In genomic region chr10:28463676-28464395, GRCh38 we compare ENCODE assay signal across 25 cellular contexts.
DNase-seq lines count a peak whose midpoint lies in the region; FAIRE-seq and TF ChIP-seq lines count a peak whose summit lies in the region.
"Had no signal": no experiment of that assay in that cellular context is flagged by ENCODE, and none has a peak within 500 bp of the region (broad histone marks: within the 10 kb centered on the region; RNA-seq: fewer than 3 reads in every experiment).

No MANE protein-coding gene starts in this region.

- DNase-seq in DMS 273 (lab: John Stamatoyannopoulos, UW; ENCODE audit: unreplicated experiment): peak; percentile 51
- no peak for DNase-seq in DMS 273 treated with DMSO at 0.1 percent for 48 hours (lab: John Stamatoyannopoulos, UW)
- DNase-seq in NCI-H69 (lab: John Stamatoyannopoulos, UW): peak; percentile 1
- peak in 1 of 2 experiments; percentile 35 for DNase-seq in H1 (ENCODE audit: low read depth in 1 of 2, low spot score in 2 of 2)
- peak; percentile 46 for DNase-seq in transverse colon
- no peak for DNase-seq in NCI-H2171 (lab: John Stamatoyannopoulos, UW)
- no peak for DNase-seq in esophagus squamous epithelium (lab: John Stamatoyannopoulos, UW)
- DNase-seq in stimulated activated CD4-positive, alpha-beta T cell treated with anti-CD3 and anti-CD28 coated beads, Interleukin-4, amount 100 ng/mL, for 24 hours: no peak
- DNase-seq: activated CD4-positive, alpha-beta T cell treated with anti-CD3 and anti-CD28 coated beads for 36 hours; activated CD8-positive, alpha-beta memory T cell treated with anti-CD3 and anti-CD28 coated beads for 24 hours; activated T-cell treated with anti-CD3 and anti-CD28 coated beads, Interleukin-2, amount 50 U/mL, for 24 hours; amniotic stem cell; DMS79 treated with DMSO at 0.1 percent for 48 hours; heart right ventricle; KG1; left ventricle myocardium inferior; NCI-H1048; NCI-H2171 treated with DMSO at 0.1 percent for 48 hours; PC-3; SIG-M5; testis had no signal

- H3K56ac ChIP-seq in H1 (replicated peaks; ENCODE audit: insufficient read length, low read depth, low read length): no peak overlapping the region

- H2BK5ac ChIP-seq in H1 (ENCODE audit: low read depth, low read length): no peak overlapping the region

- in situ Hi-C loops in transverse colon (cut with MboI; ENCODE audit: low pct_ligation_motif_present in 1 of 4, low pct_unique_long_range_greater_than_20kb in 1 of 4, low sequenced_read_pairs in 3 of 4): no loop called here

- no peak overlapping the region for H3K4me2 ChIP-seq in H1 (ENCODE audit: insufficient read depth in 1 of 2, low read depth in 2 of 2, low read length in 2 of 2)

- no peak overlapping the region for H2BK20ac ChIP-seq in H1 (ENCODE audit: low read length)

- no peak overlapping the region for H4K91ac ChIP-seq in H1 (replicated peaks; ENCODE audit: insufficient read length, low read length)

- intact Hi-C loops in transverse colon (cut with DNase I; ENCODE audit: low total_unique reads) (no loop called here), esophagus squamous epithelium (cut with DNase I) (no loop called here)

- 0 out of 2 replicates have a peak overlapping the region, but pooled peaks have one; percentile 14 for H2AFZ ChIP-seq in H1 (ENCODE audit: low read length)

- no peak overlapping the region for H3K23ac ChIP-seq in H1 (ENCODE audit: insufficient read length)

- H3K9ac ChIP-seq in H1 (replicated peaks in 1 of 4; ENCODE audit: extremely low read depth in 1 of 4, low read depth in 3 of 4, low read length in 3 of 4): no peak overlapping the region

- H2BK12ac ChIP-seq in H1 (ENCODE audit: low read depth, low read length): no peak overlapping the region

- CTCF ChIA-PET in H1 (lab: Charles Lee; ENCODE audit: partially characterized antibody): no interaction called here

- TF ChIP-seq POLR2A in H1 (IDR thresholded peaks at IDR 0.05; ENCODE audit: control extremely low read depth in 1 of 2, low read depth in 2 of 2, low read length in 2 of 2) (no peak), transverse colon (IDR thresholded peaks at IDR 0.05) (no peak), esophagus squamous epithelium (IDR thresholded peaks at IDR 0.05) (no peak)

- no peak overlapping the region for H3K4me3 ChIP-seq in H1 (ENCODE audit: extremely low read depth in 1 of 4, insufficient read depth in 2 of 4, low read depth in 3 of 4, low read length in 4 of 4)
- H3K4me3 ChIP-seq in transverse colon: no peak overlapping the region
- H3K4me3 ChIP-seq in esophagus squamous epithelium: no peak overlapping the region
- H3K4me3 ChIP-seq: dorsolateral prefrontal cortex, GM12878, heart right ventricle, left ventricle myocardium inferior, testis had no signal

- H3K4me1 ChIP-seq in H1 (replicated peaks in 1 of 4; ENCODE audit: control insufficient read depth in 3 of 4, insufficient read depth in 4 of 4, low read length in 3 of 4) (peaks cover 0 to 2% (median under 1%) of the 10 kb centered on the region in 4 experiments; a peak in 4 of 7 replicates), transverse colon (no peaks in the 10 kb centered on the region), esophagus squamous epithelium (no peaks in the 10 kb centered on the region)
- H3K4me1 ChIP-seq: left ventricle myocardium inferior, testis had no signal

- H3K9me3 ChIP-seq in H1 (ENCODE audit: insufficient read depth in 2 of 2, low read depth in 1 of 2, low read length in 1 of 2) (no peaks in the 10 kb centered on the region; a peak in 1 of 4 replicates), transverse colon (no peaks in the 10 kb centered on the region), esophagus squamous epithelium (no peaks in the 10 kb centered on the region)
- H3K9me3 ChIP-seq: left ventricle myocardium inferior, testis had no signal

- no peak overlapping the region; the same call in 1 of the 2 replicates for H4K8ac ChIP-seq in H1 (ENCODE audit: extremely low read depth, insufficient read depth, low read length)

- no peak overlapping the region for H3K4ac ChIP-seq in H1 (replicated peaks; ENCODE audit: insufficient read length, low read depth, low read length)

- no peak overlapping the region for H2BK120ac ChIP-seq in H1 (replicated peaks; ENCODE audit: low read depth, low read length)

- WGBS in H1 (ENCODE audit: extremely low coverage in 1 of 2, insufficient coverage in 1 of 2, insufficient read length in 1 of 2, insufficient replicate concordance in 2 of 2, low coverage in 1 of 2, low lambda C conversion rate in 2 of 2, missing lambda C conversion rate in 1 of 2), 2 experiments: 88% methylated on average over 9 of the region's 9 CpGs; no CpG with 5 or more reads in 1 of the 2 experiments
- WGBS in transverse colon (ENCODE audit: low coverage in 1 of 2), 2 donors: 52 to 61% methylated on average over 2 to 9 of the region's 9 CpGs
- WGBS in esophagus squamous epithelium, 2 donors: 42 to 66% methylated on average over 5 to 9 of the region's 9 CpGs

- H3K18ac ChIP-seq in H1 (ENCODE audit: extremely low read depth, low read length): no peak overlapping the region

- H3K79me1 ChIP-seq in H1 (ENCODE audit: low read depth, low read length): no peaks in the 10 kb centered on the region

- no peak overlapping the region for H4K5ac ChIP-seq in H1 (ENCODE audit: insufficient read length, low read depth, low read length)

- POLR2A ChIA-PET in H1 (lab: Charles Lee; ENCODE audit: partially characterized antibody): no interaction called here

- FAIRE-seq in H1 (lab: Jason Lieb, UNC): no peak
- FAIRE-seq: GM12878 had no signal

- no peak for TF ChIP-seq RAD21 in H1 (IDR thresholded peaks at IDR 0.05 in 1 of 2, conservative IDR thresholded peaks at IDR 0.05 in 1 of 2; ENCODE audit: low read depth in 2 of 2, low read length in 2 of 2)

- H3K27me3 ChIP-seq in H1 (replicated peaks in 1 of 4; ENCODE audit: control insufficient read depth in 3 of 4, extremely low read depth in 1 of 4, insufficient read depth in 3 of 4, low read length in 3 of 4) (peaks cover 0 to 2% (median 0%) of the 10 kb centered on the region in 4 experiments; a peak in 1 of 7 replicates), transverse colon (no peaks in the 10 kb centered on the region), esophagus squamous epithelium (no peaks in the 10 kb centered on the region)
- H3K27me3 ChIP-seq: dorsolateral prefrontal cortex, testis had no signal

- no peak overlapping the region for H2AK5ac ChIP-seq in H1 (ENCODE audit: low read depth, low read length)

- no peak overlapping the region for H2BK15ac ChIP-seq in H1 (ENCODE audit: low read length)

- no peak overlapping the region for H3K14ac ChIP-seq in H1 (ENCODE audit: insufficient read length)

- no peak for TF ChIP-seq EP300 in H1 (IDR thresholded peaks at IDR 0.05; ENCODE audit: borderline replicate concordance in 1 of 2, low read depth in 2 of 2, low read length in 2 of 2)
- no peak for TF ChIP-seq EP300 in transverse colon (IDR thresholded peaks at IDR 0.05; ENCODE audit: low read depth)

- TF ChIP-seq CTCF in H1 (IDR thresholded peaks at IDR 0.05; ENCODE audit: control extremely low read depth in 1 of 3, insufficient read depth in 1 of 3, low read depth in 1 of 3, low read length in 3 of 3): no peak
- TF ChIP-seq CTCF in transverse colon (IDR thresholded peaks at IDR 0.05): no peak
- TF ChIP-seq CTCF in esophagus squamous epithelium (IDR thresholded peaks at IDR 0.05): no peak

- H3K79me2 ChIP-seq in H1 (ENCODE audit: control insufficient read depth in 1 of 2, insufficient read depth in 2 of 2, low read length in 2 of 2): no peaks in the 10 kb centered on the region

- H3K27ac ChIP-seq in H1 (ENCODE audit: low read depth, low read length) (no peak overlapping the region), transverse colon (no peak overlapping the region), esophagus squamous epithelium (no peak overlapping the region)
- H3K27ac ChIP-seq: 22Rv1, epithelial cell of prostate, heart right ventricle, left ventricle myocardium inferior, testis had no signal

- H3K36me3 ChIP-seq in H1 (ENCODE audit: control insufficient read depth in 2 of 4, insufficient read depth in 4 of 4, low read length in 3 of 4): no peaks in the 10 kb centered on the region
- H3K36me3 ChIP-seq in transverse colon: no peaks in the 10 kb centered on the region
- no peaks in the 10 kb centered on the region for H3K36me3 ChIP-seq in esophagus squamous epithelium
- H3K36me3 ChIP-seq: heart right ventricle, left ventricle myocardium inferior had no signal

- no peaks in the 10 kb centered on the region for H4K20me1 ChIP-seq in H1 (replicated peaks in 1 of 2; ENCODE audit: control insufficient read depth in 1 of 2, insufficient read depth in 2 of 2, low read length in 2 of 2)

- no peaks in the 10 kb centered on the region for H3K23me2 ChIP-seq in H1 (ENCODE audit: low read depth, low read length)

TF ChIP-seq in H1, 55 proteins besides CTCF, POLR2A, EP300 and RAD21:
- no peak for TF ChIP-seq BCL11A (IDR thresholded peaks at IDR 0.05; ENCODE audit: low read depth in 2 of 2, low read length in 2 of 2)
- TF ChIP-seq TAF7 (optimal IDR thresholded peaks at IDR 0.05; ENCODE audit: borderline replicate concordance, low read depth, low read length): no peak
- TF ChIP-seq JUND (IDR thresholded peaks at IDR 0.05; ENCODE audit: low read length): no peak
- no peak for TF ChIP-seq KDM4A (IDR thresholded peaks at IDR 0.05; ENCODE audit: low read depth, low read length, severe bottlenecking)
- no peak for TF ChIP-seq RFX5 (IDR thresholded peaks at IDR 0.05; ENCODE audit: borderline replicate concordance, low read depth, low read length)
- TF ChIP-seq SP4 (IDR thresholded peaks at IDR 0.05; ENCODE audit: low read length): no peak
TF ChIP-seq in H1: peak in this region for 0.

Comparison
In these comparisons a context has a peak if more than half of its experiments do, and no peak if none do; other contexts are left out.
1. DNase-seq: peak in DMS 273 (single experiment), NCI-H69 (single experiment) and transverse colon (single experiment); none in DMS 273 treated with DMSO at 0.1 percent for 48 hours (single experiment), NCI-H2171 (single experiment), esophagus squamous epithelium (single experiment) and stimulated activated CD4-positive, alpha-beta T cell treated with anti-CD3 and anti-CD28 coated beads, Interleukin-4, amount 100 ng/mL, for 24 hours (single experiment).